25 cellular contexts compared by ENCODE assay signal in genomic region chr11:45262900-45263299, GRCh38. TPM values are rescaled to one million over a fixed set of nuclear protein-coding genes. Genes with fewer than 3 reads are reported as not detected.
DNase-seq lines count a peak whose midpoint lies in the region; ATAC-seq and TF ChIP-seq lines count a peak whose summit lies in the region.
"Had no signal": no experiment of that assay in that cellular context is flagged by ENCODE, and none has a peak within 500 bp of the region (broad histone marks: within the 10 kb centered on the region; RNA-seq: fewer than 3 reads in every experiment).

No MANE protein-coding gene starts in this region.

- intact Hi-C loops in mucosa of descending colon (cut with DNase I, micrococcal nuclease) = no loop called here

- DNase-seq in DMS153 (lab: John Stamatoyannopoulos, UW) (peak; percentile 85), NCI-H1417 treated with DMSO at 0.1 percent for 48 hours (lab: John Stamatoyannopoulos, UW) (peak; percentile 86), NCI-H69 (lab: John Stamatoyannopoulos, UW) (peak; percentile 97), mucosa of descending colon (peak in 2 of 3 donors; percentile 32 to 58), T-helper 17 cell (no peak), brain microvascular endothelial cell (no peak)
- DNase-seq in stimulated activated naive CD4-positive, alpha-beta T cell treated with Interleukin-2 at 50 U/mL for 16 hours (lab: John Stamatoyannopoulos, UW) = no peak
- DNase-seq: activated B cell treated with CpG ODN at 0.5 μM for 24 hours; activated CD8-positive, alpha-beta T cell treated with anti-CD3 and anti-CD28 coated beads, Interleukin-2, amount 10 ng/mL, durations not matched to agents 7 days and 5 days; activated T-cell treated with anti-CD3 and anti-CD28 coated beads, Interleukin-2, amount 50 U/mL, for 48 hours; HFFc6; hippocampal formation; NCI-H2107; PC-3; stimulated activated CD4-positive, alpha-beta T cell treated with anti-CD3 and anti-CD28 coated beads, Interleukin-12 subunit alpha, Interleukin-12 subunit beta, amount 100 ng/mL, for 4 hours; testis had no signal

- H3K9me3 ChIP-seq in mucosa of descending colon (no peaks in the 10 kb centered on the region), T-helper 17 cell (ENCODE audit: control insufficient read depth, low read length, poor library complexity, severe bottlenecking) (no peaks in the 10 kb centered on the region)
- H3K9me3 ChIP-seq: body of pancreas, testis had no signal

- TF ChIP-seq CTCF in mucosa of descending colon (IDR thresholded peaks at IDR 0.05) (no peak), brain microvascular endothelial cell (IDR thresholded peaks at IDR 0.05; ENCODE audit: low read depth, low read length, missing control alignments) (no peak)

- H3K4me1 ChIP-seq in mucosa of descending colon (ENCODE audit: low read depth) = peaks cover 28% of the 10 kb centered on the region
- H3K4me1 ChIP-seq: body of pancreas, testis had no signal

- H3K4me1 Mint-ChIP-seq in T-helper 17 cell = no peaks in the 10 kb centered on the region
- H3K4me1 Mint-ChIP-seq: activated B cell treated with CpG ODN at 0.5 μM for 24 hours, mesothelial cell of epicardium had no signal

- H3K4me3 ChIP-seq in mucosa of descending colon (no peak overlapping the region), brain microvascular endothelial cell (ENCODE audit: low read depth, low read length) (no peak overlapping the region)
- H3K4me3 ChIP-seq: body of pancreas, coronary artery, testis had no signal

- H3K36me3 ChIP-seq in mucosa of descending colon (ENCODE audit: low read depth) = no peaks in the 10 kb centered on the region
- no peaks in the 10 kb centered on the region for H3K36me3 ChIP-seq in brain microvascular endothelial cell (replicated peaks)

- no peak overlapping the region for H3K27ac Mint-ChIP-seq in T-helper 17 cell
- H3K27ac Mint-ChIP-seq: activated B cell treated with CpG ODN at 0.5 μM for 24 hours; activated CD8-positive, alpha-beta T cell treated with anti-CD3 and anti-CD28 coated beads, Interleukin-2, amount 10 ng/mL, durations not matched to agents 7 days and 5 days; activated naive CD4-positive, alpha-beta T cell treated with anti-CD3 and anti-CD28 coated beads, Interleukin-2, amount 50 U/mL, for 72 hours; HFFc6; mesothelial cell of epicardium; T-helper 2 cell treated with Interferon-gamma antibody and Interleukin-4, amounts not matched to agents 5 μg/mL and 100 μg/mL, for 36 hours had no signal

- H3K27ac ChIP-seq in brain microvascular endothelial cell = no peak overlapping the region
- H3K27ac ChIP-seq: body of pancreas, coronary artery, testis had no signal

- H3K27me3 Mint-ChIP-seq in T-helper 17 cell = peaks cover 88% of the 10 kb centered on the region

- ATAC-seq in mucosa of descending colon = peak; percentile 20
- ATAC-seq in T-helper 17 cell = no peak
- no peak for ATAC-seq in HG02938 (IDR thresholded peaks at IDR 0.05; ENCODE audit: unreplicated experiment)
- ATAC-seq: activated CD8-positive, alpha-beta T cell treated with anti-CD3 and anti-CD28 coated beads, Interleukin-2, amount 10 ng/mL, durations not matched to agents 7 days and 5 days; activated naive CD4-positive, alpha-beta T cell treated with anti-CD3 and anti-CD28 coated beads, Interleukin-2, amount 50 U/mL, for 72 hours; body of pancreas; PC-3 had no signal

- no peak overlapping the region for H3K4me3 Mint-ChIP-seq in T-helper 17 cell
- H3K4me3 Mint-ChIP-seq: activated B cell treated with CpG ODN at 0.5 μM for 24 hours; activated CD8-positive, alpha-beta T cell treated with anti-CD3 and anti-CD28 coated beads, Interleukin-2, amount 10 ng/mL, durations not matched to agents 7 days and 5 days; HFFc6; mesothelial cell of epicardium; neural crest cell; T-helper 2 cell treated with Interferon-gamma antibody and Interleukin-4, amounts not matched to agents 5 μg/mL and 100 μg/mL, for 36 hours had no signal

- H3K36me3 Mint-ChIP-seq in T-helper 17 cell (ENCODE audit: low read depth) = no peaks in the 10 kb centered on the region
- H3K36me3 Mint-ChIP-seq: activated naive CD4-positive, alpha-beta T cell treated with anti-CD3 and anti-CD28 coated beads, Interleukin-2, amount 50 U/mL, for 72 hours; mesothelial cell of epicardium had no signal

- in situ Hi-C loops in brain microvascular endothelial cell (cut with HindIII; ENCODE audit: low pct_ligation_motif_present, low sequenced_read_pairs) = no loop called here

- H3K27me3 ChIP-seq in brain microvascular endothelial cell (replicated peaks) = no peaks in the 10 kb centered on the region
- H3K27me3 ChIP-seq: body of pancreas, testis had no signal

RNA-seq across cellular contexts. Expression of gene SYT13, which starts 23.2 kb away (rescaled TPM):
- total RNA-seq in mucosa of descending colon = 10 to 100 TPM in 2 of 3 donors, 1 to 10 TPM in 1; 7.5 to 28.6 (median 22.7) TPM
- total RNA-seq in T-helper 17 cell = under 1 TPM in 1 of 2 donors, not detected in 1; 0.89 TPM
- total RNA-seq: activated B cell treated with CpG ODN at 0.5 μM for 24 hours; activated CD8-positive, alpha-beta T cell treated with anti-CD3 and anti-CD28 coated beads, Interleukin-2, amount 10 ng/mL, durations not matched to agents 7 days and 5 days; activated naive CD4-positive, alpha-beta T cell treated with anti-CD3 and anti-CD28 coated beads, Interleukin-2, amount 50 U/mL, for 72 hours; endothelial cell of umbilical vein; fibroblast of villous mesenchyme; HFFc6; PC-3 had no signal

Comparison
In these comparisons a context has a peak if more than half of its experiments do, and no peak if none do; other contexts are left out.
1. DNase-seq: peak in DMS153 (single experiment), NCI-H1417 treated with DMSO at 0.1 percent for 48 hours (single experiment), NCI-H69 (single experiment) and mucosa of descending colon (2 of 3); none in T-helper 17 cell (0 of 3), stimulated activated naive CD4-positive, alpha-beta T cell treated with Interleukin-2 at 50 U/mL for 16 hours (single experiment) and brain microvascular endothelial cell (single experiment).
2. RNA of gene SYT13, which starts 23.2 kb away (total RNA-seq): 7.5 to 28.6 TPM in mucosa of descending colon; 0.89 TPM in T-helper 17 cell; every median in the first group is over 4 times any median in the second.